8 cellular contexts compared by ENCODE assay signal in genomic region chr9:96618209-96619108, GRCh38. TPM values are rescaled to one million over a fixed set of nuclear protein-coding genes. Genes with fewer than 3 reads are reported as not detected.
DNase-seq lines count a peak whose midpoint lies in the region; ATAC-seq and TF ChIP-seq lines count a peak whose summit lies in the region.

No MANE protein-coding gene starts in this region.

- H3K4me1 ChIP-seq in Caco-2 = peaks cover 25% of the 10 kb centered on the region
- peaks cover 11 to 19% of the 10 kb centered on the region in 2 donors for H3K4me1 ChIP-seq in neuronal stem cell (ENCODE audit: control insufficient read depth in 2 of 2, insufficient read depth in 1 of 2, low read depth in 1 of 2, low read length in 2 of 2)
- peaks cover 17% of the 10 kb centered on the region for H3K4me1 ChIP-seq in vagina

- H3K36me3 ChIP-seq in Caco-2 (ENCODE audit: control insufficient read depth, insufficient read depth, low read length) (no peaks in the 10 kb centered on the region), neuronal stem cell (replicated peaks in 1 of 2; ENCODE audit: control insufficient read depth in 2 of 2, insufficient read depth in 2 of 2, low read length in 2 of 2) (no peaks in the 10 kb centered on the region), vagina (no peaks in the 10 kb centered on the region)

- H3K27me3 Mint-ChIP-seq in Caco-2 (ENCODE audit: insufficient read depth, unreplicated experiment) (no peaks in the 10 kb centered on the region), glutamatergic neuron (ENCODE audit: unreplicated experiment) (peaks cover 7% of the 10 kb centered on the region)
- H3K27me3 Mint-ChIP-seq in activated naive CD4-positive, alpha-beta T cell treated with anti-CD3 and anti-CD28 coated beads, Interleukin-2, amount 50 U/mL, for 24 hours = peaks cover 30% of the 10 kb centered on the region

- peak overlapping the region; percentile 91 for H3K4me3 ChIP-seq in Caco-2 (ENCODE audit: low read depth, low read length)
- peak overlapping the region; percentile 75 to 95 for H3K4me3 ChIP-seq in neuronal stem cell (ENCODE audit: low read length in 2 of 2)
- peak overlapping the region; percentile 75 to 83 for H3K4me3 ChIP-seq in vagina

- no peak for ATAC-seq in GM18867 (IDR thresholded peaks at IDR 0.05; ENCODE audit: unreplicated experiment)

- no peak overlapping the region for H2BK12ac ChIP-seq in neuronal stem cell (ENCODE audit: low read length)

- no peak for TF ChIP-seq CTCF in Caco-2 (IDR thresholded peaks at IDR 0.05; ENCODE audit: insufficient read depth in 1 of 2, low read depth in 1 of 2, low read length in 1 of 2, severe bottlenecking in 1 of 2, unreplicated experiment in 1 of 2)
- no peak for TF ChIP-seq CTCF in glutamatergic neuron (IDR thresholded peaks at IDR 0.05; ENCODE audit: partially characterized antibody, unreplicated experiment)
- TF ChIP-seq CTCF in vagina (IDR thresholded peaks at IDR 0.05) = no peak

- H3K79me1 ChIP-seq in neuronal stem cell (ENCODE audit: low read depth, low read length) = peaks cover 13% of the 10 kb centered on the region

- H4K91ac ChIP-seq in neuronal stem cell (ENCODE audit: low read depth, low read length, poor library complexity) = no peak overlapping the region

- BruUV-seq in Caco-2 (replicated peaks; lab: Mats Ljungman, UMichigan) = no TSS peak

- peak overlapping the region; percentile 83 for H2AFZ ChIP-seq in neuronal stem cell (ENCODE audit: low read length)

- H2BK120ac ChIP-seq in neuronal stem cell (ENCODE audit: low read depth, low read length) = no peak overlapping the region

- H2BK15ac ChIP-seq in neuronal stem cell (ENCODE audit: low read length) = no peak overlapping the region

- H3K4me1 Mint-ChIP-seq in Caco-2 (ENCODE audit: low read depth, unreplicated experiment) = peaks cover 34% of the 10 kb centered on the region
- H3K4me1 Mint-ChIP-seq in activated naive CD4-positive, alpha-beta T cell treated with anti-CD3 and anti-CD28 coated beads, Interleukin-2, amount 50 U/mL, for 24 hours = peaks cover 13% of the 10 kb centered on the region
- peaks cover 3% of the 10 kb centered on the region for H3K4me1 Mint-ChIP-seq in glutamatergic neuron (ENCODE audit: low read depth, unreplicated experiment)

- no peak overlapping the region for H3K4ac ChIP-seq in neuronal stem cell (ENCODE audit: low read length)

- H3K9me3 ChIP-seq in Caco-2 (no peaks in the 10 kb centered on the region), neuronal stem cell (replicated peaks in 1 of 2; ENCODE audit: control insufficient read depth in 2 of 2, insufficient read depth in 1 of 2, low read depth in 1 of 2, low read length in 2 of 2) (no peaks in the 10 kb centered on the region), vagina (no peaks in the 10 kb centered on the region)

- POLR2A ChIA-PET in Caco-2 (lab: Charles Lee) = interaction anchor here (0.6 to 1.0 kb wide), 4 partner anchors 23 to 52 kb away, joined by 3 to 10 read pairs (median 5); no protein-coding TSS in a partner anchor

- WGBS in neuronal stem cell (ENCODE audit: extremely low coverage in 2 of 2, insufficient read length in 2 of 2, insufficient replicate concordance in 1 of 2), 2 donors = no CpG with 5 or more reads among the region's 67 CpGs

- no peaks in the 10 kb centered on the region for H3K9me3 Mint-ChIP-seq in Caco-2 (ENCODE audit: unreplicated experiment)
- no peaks in the 10 kb centered on the region for H3K9me3 Mint-ChIP-seq in activated naive CD4-positive, alpha-beta T cell treated with anti-CD3 and anti-CD28 coated beads, Interleukin-2, amount 50 U/mL, for 24 hours
- peaks cover 11% of the 10 kb centered on the region for H3K9me3 Mint-ChIP-seq in glutamatergic neuron (ENCODE audit: unreplicated experiment)

- H3K27ac Mint-ChIP-seq in Caco-2 (ENCODE audit: unreplicated experiment) (peak overlapping the region; percentile 82), glutamatergic neuron (ENCODE audit: unreplicated experiment) (peak overlapping the region; percentile 73)
- peak overlapping the region; percentile 53 for H3K27ac Mint-ChIP-seq in activated naive CD4-positive, alpha-beta T cell treated with anti-CD3 and anti-CD28 coated beads, Interleukin-2, amount 50 U/mL, for 24 hours

- H3K27me3 ChIP-seq in Caco-2 (replicated peaks; ENCODE audit: control insufficient read depth, insufficient read depth, low read length) = no peaks in the 10 kb centered on the region
- H3K27me3 ChIP-seq in neuronal stem cell (ENCODE audit: control insufficient read depth in 3 of 3, insufficient read depth in 3 of 3, low read depth in 1 of 3, low read length in 3 of 3) = peaks cover 0 to 7% (median 0%) of the 10 kb centered on the region in 3 experiments
- H3K27me3 ChIP-seq in vagina = no peaks in the 10 kb centered on the region

- H3K36me3 Mint-ChIP-seq in Caco-2 (ENCODE audit: insufficient read depth, unreplicated experiment) (peaks cover 23% of the 10 kb centered on the region), glutamatergic neuron (ENCODE audit: unreplicated experiment) (no peaks in the 10 kb centered on the region)
- H3K36me3 Mint-ChIP-seq in activated naive CD4-positive, alpha-beta T cell treated with anti-CD3 and anti-CD28 coated beads, Interleukin-2, amount 50 U/mL, for 24 hours = no peaks in the 10 kb centered on the region

- peak overlapping the region; percentile 94 for H3K18ac ChIP-seq in neuronal stem cell (ENCODE audit: low read length)

- H3K23ac ChIP-seq in neuronal stem cell (ENCODE audit: low read depth, low read length, poor library complexity) = no peak overlapping the region

- CTCF ChIA-PET in Caco-2 (lab: Charles Lee) = interaction anchor here (0.6 to 1.2 kb wide), 7 partner anchors 11 to 330 kb away, joined by 3 to 8 read pairs (median 4); no protein-coding TSS in a partner anchor

- no peak overlapping the region for H4K8ac ChIP-seq in neuronal stem cell (ENCODE audit: low read depth, low read length)

- peak overlapping the region; percentile 82 for H3K14ac ChIP-seq in neuronal stem cell (ENCODE audit: low read length)

- H3K4me2 ChIP-seq in neuronal stem cell (ENCODE audit: insufficient read depth, low read length, poor library complexity, severe bottlenecking) = peak overlapping the region; percentile 84

- no peak overlapping the region for H2BK5ac ChIP-seq in neuronal stem cell (ENCODE audit: low read length)

- peak overlapping the region; percentile 86 for H3K9ac ChIP-seq in neuronal stem cell (ENCODE audit: low read depth, low read length, poor library complexity)

- H3K4me3 Mint-ChIP-seq in Caco-2 (ENCODE audit: unreplicated experiment) (peak overlapping the region; percentile 91), glutamatergic neuron (ENCODE audit: unreplicated experiment) (peak overlapping the region; percentile 88)
- H3K4me3 Mint-ChIP-seq in activated naive CD4-positive, alpha-beta T cell treated with anti-CD3 and anti-CD28 coated beads, Interleukin-2, amount 50 U/mL, for 24 hours = peak overlapping the region; percentile 73

- H3K27ac ChIP-seq in neuronal stem cell (replicated peaks; ENCODE audit: low read length) (no peak overlapping the region), vagina (peak overlapping the region; percentile 75)

- intact Hi-C loops in Caco-2 (cut with micrococcal nuclease; ENCODE audit: unreplicated experiment) (loop anchor here (1.0 kb wide), 2 partner anchors 26 to 52 kb away; no protein-coding TSS in a partner anchor), vagina (cut with DNase I) (loop anchor here (2.0 to 10.0 kb wide), 2 partner anchors 36 to 54 kb away; partner anchors contain the start of gene PRXL2C)

- TF ChIP-seq POLR2A in vagina (IDR thresholded peaks at IDR 0.05) = no peak

- peak overlapping the region; percentile 70 for H2AK5ac ChIP-seq in neuronal stem cell (ENCODE audit: low read depth, low read length)

- peak; percentile 45 to 49 for DNase-seq in Caco-2
- peak; percentile 63 for DNase-seq in NCI-H69 (lab: John Stamatoyannopoulos, UW)
- peak; percentile 37 for DNase-seq in glutamatergic neuron
- no peak for DNase-seq in neuronal stem cell (ENCODE audit: low spot score)
- no peak for DNase-seq in vagina (ENCODE audit: extremely low spot score in 2 of 2)
- DNase-seq in activated gamma-delta T cell treated with Interleukin-2 at 50 U/mL for 16 hours = no peak

RNA-seq across cellular contexts. Expression of gene CDC14B, which starts 1.2 kb away (rescaled TPM):
- total RNA-seq in Caco-2 (2022) (81.4 and 82.3 TPM in 2 replicates), glutamatergic neuron (ENCODE audit: unreplicated experiment) (9.2 TPM), vagina (15.7 TPM)
- 19.2 TPM for polyA plus RNA-seq in neuronal stem cell (2013, experiment 1 of 2)
- 20.2 TPM for polyA plus RNA-seq in neuronal stem cell (2013, experiment 2 of 2)

RNA-seq across cellular contexts. Expression of gene PRXL2C, which starts 36.7 kb away (rescaled TPM):
- total RNA-seq in Caco-2 (2022) = 26.3 and 35.4 TPM in 2 replicates
- total RNA-seq in glutamatergic neuron (ENCODE audit: unreplicated experiment) = 4.1 TPM
- 6.6 TPM for polyA plus RNA-seq in neuronal stem cell (2013, experiment 1 of 2)
- 7.0 TPM for polyA plus RNA-seq in neuronal stem cell (2013, experiment 2 of 2)
- total RNA-seq in vagina = 15.0 TPM

Comparison
In these comparisons a context has a peak if more than half of its experiments do, and no peak if none do; other contexts are left out.
1. DNase-seq: peak in Caco-2 (2 of 2), NCI-H69 (single experiment) and glutamatergic neuron (single experiment); none in neuronal stem cell (single experiment), vagina (0 of 2) and activated gamma-delta T cell treated with Interleukin-2 at 50 U/mL for 16 hours (single experiment).
2. Peak in every context shown above with its lines, with median percentiles within 50 percentile points of each other: H3K4me3 ChIP-seq, H3K27ac Mint-ChIP-seq and H3K4me3 Mint-ChIP-seq.